In the genomic region with DNA sequence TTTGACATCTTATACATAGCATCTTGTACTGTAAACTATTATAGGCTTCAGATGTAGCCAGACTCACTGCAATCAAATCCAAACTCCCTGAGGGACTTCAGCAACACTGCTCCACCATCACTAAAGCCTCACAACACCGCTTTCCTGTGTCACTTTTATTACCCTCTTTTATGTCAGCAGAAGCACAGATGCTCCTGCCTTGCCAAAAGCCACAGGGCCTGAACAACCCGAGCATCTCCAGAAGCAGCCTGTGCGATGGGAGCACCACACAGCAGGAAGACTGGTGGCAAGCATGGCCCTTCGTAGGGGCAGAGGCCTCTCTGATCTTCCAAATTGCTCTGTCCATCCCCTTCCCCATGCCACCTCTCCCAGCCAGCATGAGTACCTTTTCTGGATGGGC, we compare ENCODE assay signal across 9 cellular contexts. TPM values are rescaled to one million over a fixed set of nuclear protein-coding genes. Genes with fewer than 3 reads are reported as not detected.
DNase-seq lines count a peak whose midpoint lies in the region; ATAC-seq and TF ChIP-seq lines count a peak whose summit lies in the region.
"Had no signal": no experiment of that assay in that cellular context is flagged by ENCODE, and none has a peak within 500 bp of the region (broad histone marks: within the 10 kb centered on the region; RNA-seq: fewer than 3 reads in every experiment).

No MANE protein-coding gene starts in this region.

- no peak for TF ChIP-seq CTCF in Caco-2 (IDR thresholded peaks at IDR 0.05; ENCODE audit: insufficient read depth in 1 of 2, low read depth in 1 of 2, low read length in 1 of 2, severe bottlenecking in 1 of 2, unreplicated experiment in 1 of 2)
- TF ChIP-seq CTCF in SU-DHL-6 (IDR thresholded peaks at IDR 0.05; ENCODE audit: insufficient read depth, low read length, poor library complexity, severe bottlenecking): no peak
- no peak for TF ChIP-seq CTCF in chondrocyte (IDR thresholded peaks at IDR 0.05)
- TF ChIP-seq CTCF in right atrium auricular region (IDR thresholded peaks at IDR 0.05): no peak

- POLR2A ChIA-PET in Caco-2 (lab: Charles Lee): interaction anchor here (0.8 kb wide), 1 partner anchor 632 kb away, joined by 9 read pairs; no protein-coding TSS in a partner anchor

- H3K4me1 ChIP-seq in Caco-2: peaks cover 45% of the 10 kb centered on the region
- H3K4me1 ChIP-seq in muscle layer of colon (ENCODE audit: insufficient read depth, low read length): peaks cover 39% of the 10 kb centered on the region
- H3K4me1 ChIP-seq in right atrium auricular region: peaks cover 0 to 28% of the 10 kb centered on the region in 2 donors

- intact Hi-C loops in Caco-2 (cut with micrococcal nuclease; ENCODE audit: unreplicated experiment): loop anchor here (2.0 kb wide), 1 partner anchor 19 kb away; no protein-coding TSS in a partner anchor

- H3K9me3 Mint-ChIP-seq in Caco-2 (ENCODE audit: unreplicated experiment): peaks cover 20% of the 10 kb centered on the region
- H3K9me3 Mint-ChIP-seq in chondrocyte (ENCODE audit: low read depth): peaks cover 6% of the 10 kb centered on the region

- DNase-seq in Caco-2: no peak
- DNase-seq in chondrocyte (ENCODE audit: low spot score): no peak
- DNase-seq in LoVo (ENCODE audit: low spot score): no peak
- no peak for DNase-seq in right atrium auricular region (ENCODE audit: low spot score)
- no peak for DNase-seq in retina
- DNase-seq: SK-N-SH had no signal

- ATAC-seq in GM19438 (IDR thresholded peaks at IDR 0.05; ENCODE audit: low read depth, unreplicated experiment): peak; percentile 2

- H3K4me3 Mint-ChIP-seq in Caco-2 (ENCODE audit: unreplicated experiment) (no peak overlapping the region), chondrocyte (ENCODE audit: unreplicated experiment) (no peak overlapping the region)

- H3K4me2 ChIP-seq in SU-DHL-6 (ENCODE audit: low read depth, low read length, poor library complexity, severe bottlenecking): peak overlapping the region; percentile 62
- H3K4me2 ChIP-seq: SK-N-SH had no signal

- H3K27ac ChIP-seq in SU-DHL-6 (ENCODE audit: low read depth, low read length): peak overlapping the region; percentile 94
- H3K27ac ChIP-seq in muscle layer of colon (ENCODE audit: low read depth, low read length): peak overlapping the region; percentile 74
- no peak overlapping the region for H3K27ac ChIP-seq in right atrium auricular region

- H3F3A ChIP-seq in SU-DHL-6 (ENCODE audit: insufficient read depth): peaks cover 49% of the 10 kb centered on the region

- H4K20me1 ChIP-seq in SU-DHL-6 (ENCODE audit: low read depth, low read length): no peaks in the 10 kb centered on the region

- peaks cover 12% of the 10 kb centered on the region for H3K36me3 ChIP-seq in Caco-2 (ENCODE audit: control insufficient read depth, insufficient read depth, low read length)
- peaks cover 45% of the 10 kb centered on the region for H3K36me3 ChIP-seq in SU-DHL-6 (ENCODE audit: low read length)
- peaks cover 6% of the 10 kb centered on the region for H3K36me3 ChIP-seq in muscle layer of colon (ENCODE audit: insufficient read depth, low read length)
- H3K36me3 ChIP-seq in right atrium auricular region: no peaks in the 10 kb centered on the region

- H3K27ac Mint-ChIP-seq in Caco-2 (ENCODE audit: unreplicated experiment) (peak overlapping the region; percentile 28), chondrocyte (ENCODE audit: unreplicated experiment) (no peak overlapping the region)

- H3K27me3 Mint-ChIP-seq in Caco-2 (ENCODE audit: insufficient read depth, unreplicated experiment) (no peaks in the 10 kb centered on the region), chondrocyte (ENCODE audit: low read depth) (no peaks in the 10 kb centered on the region)

- no TSS peak for BruUV-seq in Caco-2 (replicated peaks; lab: Mats Ljungman, UMichigan)

- H3K27me3 ChIP-seq in Caco-2 (replicated peaks; ENCODE audit: control insufficient read depth, insufficient read depth, low read length) (no peaks in the 10 kb centered on the region), SU-DHL-6 (ENCODE audit: low read length) (no peaks in the 10 kb centered on the region), muscle layer of colon (ENCODE audit: control insufficient read depth in 1 of 2, insufficient read depth in 2 of 2, low read length in 2 of 2) (no peaks in the 10 kb centered on the region), right atrium auricular region (no peaks in the 10 kb centered on the region)

- H3K9ac ChIP-seq in SU-DHL-6 (ENCODE audit: low read length): peak overlapping the region; percentile 55
- no peak overlapping the region for H3K9ac ChIP-seq in muscle layer of colon (ENCODE audit: low read length)
- H3K9ac ChIP-seq: SK-N-SH had no signal

- peaks cover 44% of the 10 kb centered on the region for H3K4me1 Mint-ChIP-seq in Caco-2 (ENCODE audit: low read depth, unreplicated experiment)
- H3K4me1 Mint-ChIP-seq in chondrocyte (ENCODE audit: low read depth): peaks cover 30% of the 10 kb centered on the region

- H3K9me3 ChIP-seq in Caco-2 (peaks cover 27% of the 10 kb centered on the region), SU-DHL-6 (ENCODE audit: insufficient read depth, low read length) (peaks cover 23% of the 10 kb centered on the region; the same call in 1 of the 2 replicates), muscle layer of colon (ENCODE audit: low read length) (no peaks in the 10 kb centered on the region), right atrium auricular region (no peaks in the 10 kb centered on the region)
- H3K9me3 ChIP-seq: SK-N-SH had no signal

- H3K36me3 Mint-ChIP-seq in Caco-2 (ENCODE audit: insufficient read depth, unreplicated experiment) (peaks cover 62% of the 10 kb centered on the region), chondrocyte (ENCODE audit: low read depth) (peaks cover 7% of the 10 kb centered on the region)

- no peaks in the 10 kb centered on the region for H3K9me2 ChIP-seq in SU-DHL-6 (replicated peaks; ENCODE audit: insufficient read depth, low read length)
- H3K9me2 ChIP-seq: SK-N-SH had no signal

- H3K79me2 ChIP-seq in SU-DHL-6 (ENCODE audit: insufficient read depth, low read length): peaks cover 91% of the 10 kb centered on the region

- H2AFZ ChIP-seq in SU-DHL-6 (ENCODE audit: low read depth, low read length, severe bottlenecking): no peak overlapping the region

- H3K4me3 ChIP-seq in Caco-2 (ENCODE audit: low read depth, low read length): no peak overlapping the region
- H3K4me3 ChIP-seq in SU-DHL-6 (ENCODE audit: insufficient read depth, low read length, poor library complexity, severe bottlenecking): peak overlapping the region; percentile 27
- peak overlapping the region in 1 of 2 donors; percentile 2 for H3K4me3 ChIP-seq in muscle layer of colon (ENCODE audit: low read depth in 1 of 2, low read length in 2 of 2)
- no peak overlapping the region for H3K4me3 ChIP-seq in right atrium auricular region

- CTCF ChIA-PET in Caco-2 (lab: Charles Lee): no interaction called here

RNA-seq across cellular contexts. Expression of gene TMEM123, which starts 22.9 kb away (rescaled TPM):
- 400 and 431 TPM in 2 replicates for total RNA-seq in Caco-2 (2022)
- 94.9 to 119 TPM (median 105 TPM) in 3 replicates for total RNA-seq in chondrocyte
- total RNA-seq in right atrium auricular region: 10 to 100 TPM; 72.8 to 80.7 TPM

Comparison
In these comparisons a context has a peak if more than half of its experiments do, and no peak if none do; other contexts are left out.
1. H3K27ac ChIP-seq: peak in SU-DHL-6 (single experiment) and muscle layer of colon (single experiment); none in right atrium auricular region (0 of 2).